ENCODE assay signal across 8 cellular contexts in genomic region chr10:58511765-58512469, GRCh38. TPM values are rescaled to one million over a fixed set of nuclear protein-coding genes. Genes with fewer than 3 reads are reported as not detected.
DNase-seq lines count a peak whose midpoint lies in the region; FAIRE-seq lines count a peak whose summit lies in the region.

No MANE protein-coding gene starts in this region.

- H3K27ac Mint-ChIP-seq in activated naive CD4-positive, alpha-beta T cell treated with anti-CD3 and anti-CD28 coated beads, Interleukin-2, amount 10 ng/mL, durations not matched to agents 7 days and 5 days, result no peak overlapping the region

- FAIRE-seq in urothelium cell line (lab: Jason Lieb, UNC), result no peak

- H3K4me3 Mint-ChIP-seq in activated naive CD4-positive, alpha-beta T cell treated with anti-CD3 and anti-CD28 coated beads, Interleukin-2, amount 10 ng/mL, durations not matched to agents 7 days and 5 days, result peak overlapping the region; percentile 58

- no peak for DNase-seq in activated naive CD4-positive, alpha-beta T cell treated with anti-CD3 and anti-CD28 coated beads, Interleukin-2, amount 10 ng/mL, durations not matched to agents 7 days and 5 days
- DNase-seq in activated naive CD4-positive, alpha-beta T cell (lab: John Stamatoyannopoulos, UW), result no peak
- DNase-seq in ecto neural progenitor cell (ENCODE audit: low spot score) (peak; percentile 46), mesenteric fat pad (ENCODE audit: low spot score) (peak; percentile 84), urothelium cell line (ENCODE audit: low spot score) (peak; percentile 13), UCSD-AML1 (lab: John Stamatoyannopoulos, UW; ENCODE audit: unreplicated experiment) (no peak), NCI-H2107 (lab: John Stamatoyannopoulos, UW) (no peak)
- DNase-seq in stimulated activated CD4-positive, alpha-beta T cell treated with anti-CD3 and anti-CD28 coated beads, Interleukin-4, amount 100 ng/mL, for 1 hour, result no peak

- H3K4me1 Mint-ChIP-seq in activated naive CD4-positive, alpha-beta T cell treated with anti-CD3 and anti-CD28 coated beads, Interleukin-2, amount 10 ng/mL, durations not matched to agents 7 days and 5 days, result peaks cover 7% of the 10 kb centered on the region

- no peaks in the 10 kb centered on the region for H3K36me3 Mint-ChIP-seq in activated naive CD4-positive, alpha-beta T cell treated with anti-CD3 and anti-CD28 coated beads, Interleukin-2, amount 10 ng/mL, durations not matched to agents 7 days and 5 days

- peaks cover 18% of the 10 kb centered on the region for H3K27me3 Mint-ChIP-seq in activated naive CD4-positive, alpha-beta T cell treated with anti-CD3 and anti-CD28 coated beads, Interleukin-2, amount 10 ng/mL, durations not matched to agents 7 days and 5 days

- H3K9me3 Mint-ChIP-seq in activated naive CD4-positive, alpha-beta T cell treated with anti-CD3 and anti-CD28 coated beads, Interleukin-2, amount 10 ng/mL, durations not matched to agents 7 days and 5 days, result no peaks in the 10 kb centered on the region

- CTCF ChIA-PET in activated naive CD4-positive, alpha-beta T cell treated with anti-CD3 and anti-CD28 coated beads, Interleukin-2, amount 10 ng/mL, durations not matched to agents 7 days and 5 days (lab: Charles Lee), result interaction anchor here (0.8 to 1.6 kb wide), 2 partner anchors 19 to 218 kb away, joined by 3 read pairs; no protein-coding TSS in a partner anchor

RNA-seq across cellular contexts. Expression of gene BICC1, which starts 0.8 kb away (rescaled TPM):
- total RNA-seq in mesenteric fat pad, result 17.0 TPM

Comparison
In these comparisons a context has a peak if more than half of its experiments do, and no peak if none do; other contexts are left out.
1. DNase-seq: peak in ecto neural progenitor cell (single experiment), mesenteric fat pad (single experiment) and urothelium cell line (single experiment); none in activated naive CD4-positive, alpha-beta T cell treated with anti-CD3 and anti-CD28 coated beads, Interleukin-2, amount 10 ng/mL, durations not matched to agents 7 days and 5 days (single experiment), activated naive CD4-positive, alpha-beta T cell (0 of 4), UCSD-AML1 (single experiment), stimulated activated CD4-positive, alpha-beta T cell treated with anti-CD3 and anti-CD28 coated beads, Interleukin-4, amount 100 ng/mL, for 1 hour (single experiment) and NCI-H2107 (single experiment).